Comparison of ENCODE assay signal across 1 cellular context in the genomic region with DNA sequence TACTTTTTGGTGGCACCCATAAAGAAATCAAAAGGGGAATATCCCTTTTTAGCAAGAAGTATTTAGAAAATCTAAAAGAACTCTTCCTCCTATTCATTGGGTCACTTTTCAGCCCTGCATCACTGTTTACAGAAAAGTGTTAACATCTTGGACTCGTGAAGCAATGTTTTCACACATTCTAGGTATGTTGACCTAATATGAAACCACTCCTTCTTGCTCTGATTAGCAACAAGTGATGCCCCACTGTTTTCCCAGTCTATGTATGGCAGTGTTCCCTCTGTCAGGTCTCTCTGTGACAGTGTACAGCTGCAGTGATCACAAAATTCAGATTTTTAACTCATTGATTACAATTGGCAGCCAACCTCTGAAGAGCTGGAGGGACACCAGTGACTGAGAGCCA.
TF ChIP-seq lines count a peak whose summit lies in the region.

No MANE protein-coding gene starts in this region.

TF ChIP-seq in IMR-90, 13 proteins besides CTCF, POLR2A, EP300 and RAD21:
- TF ChIP-seq, protein P1, sequence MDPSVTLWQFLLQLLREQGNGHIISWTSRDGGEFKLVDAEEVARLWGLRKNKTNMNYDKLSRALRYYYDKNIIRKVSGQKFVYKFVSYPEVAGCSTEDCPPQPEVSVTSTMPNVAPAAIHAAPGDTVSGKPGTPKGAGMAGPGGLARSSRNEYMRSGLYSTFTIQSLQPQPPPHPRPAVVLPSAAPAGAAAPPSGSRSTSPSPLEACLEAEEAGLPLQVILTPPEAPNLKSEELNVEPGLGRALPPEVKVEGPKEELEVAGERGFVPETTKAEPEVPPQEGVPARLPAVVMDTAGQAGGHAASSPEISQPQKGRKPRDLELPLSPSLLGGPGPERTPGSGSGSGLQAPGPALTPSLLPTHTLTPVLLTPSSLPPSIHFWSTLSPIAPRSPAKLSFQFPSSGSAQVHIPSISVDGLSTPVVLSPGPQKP (IDR thresholded peaks at IDR 0.05; ENCODE audit: borderline replicate concordance, low read depth, low read length): no peak
- TF ChIP-seq, protein P2, sequence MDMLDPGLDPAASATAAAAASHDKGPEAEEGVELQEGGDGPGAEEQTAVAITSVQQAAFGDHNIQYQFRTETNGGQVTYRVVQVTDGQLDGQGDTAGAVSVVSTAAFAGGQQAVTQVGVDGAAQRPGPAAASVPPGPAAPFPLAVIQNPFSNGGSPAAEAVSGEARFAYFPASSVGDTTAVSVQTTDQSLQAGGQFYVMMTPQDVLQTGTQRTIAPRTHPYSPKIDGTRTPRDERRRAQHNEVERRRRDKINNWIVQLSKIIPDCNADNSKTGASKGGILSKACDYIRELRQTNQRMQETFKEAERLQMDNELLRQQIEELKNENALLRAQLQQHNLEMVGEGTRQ (IDR thresholded peaks at IDR 0.05; ENCODE audit: low read depth, low read length): no peak
- TF ChIP-seq CHD1 (IDR thresholded peaks at IDR 0.05; ENCODE audit: low read depth, low read length) (no peak), NFE2L2 (IDR thresholded peaks at IDR 0.05; ENCODE audit: low read depth, low read length) (no peak), MAZ (IDR thresholded peaks at IDR 0.05; ENCODE audit: borderline replicate concordance, low read depth, low read length) (no peak), RFX5 (IDR thresholded peaks at IDR 0.05; ENCODE audit: low read depth, low read length) (no peak), BHLHE40 (IDR thresholded peaks at IDR 0.05; ENCODE audit: low read depth, low read length) (no peak), FOS (IDR thresholded peaks at IDR 0.05; ENCODE audit: low read depth, low read length) (no peak), SMC3 (IDR thresholded peaks at IDR 0.05; ENCODE audit: low read depth, low read length) (no peak), RCOR1 (IDR thresholded peaks at IDR 0.05; ENCODE audit: insufficient replicate concordance, low read length) (no peak), CEBPB (IDR thresholded peaks at IDR 0.05; ENCODE audit: low read depth, low read length) (no peak), MXI1 (IDR thresholded peaks at IDR 0.05; ENCODE audit: borderline replicate concordance, low read depth, low read length) (no peak), MAFK (IDR thresholded peaks at IDR 0.05; ENCODE audit: low read depth, low read length) (no peak)
